Comparison of ENCODE assay signal across 27 cellular contexts in genomic region chr1:17197696-17198095, GRCh38. TPM values are rescaled to one million over a fixed set of nuclear protein-coding genes. Genes with fewer than 3 reads are reported as not detected.
DNase-seq lines count a peak whose midpoint lies in the region; ATAC-seq and TF ChIP-seq lines count a peak whose summit lies in the region.
"Had no signal": no experiment of that assay in that cellular context is flagged by ENCODE, and none has a peak within 500 bp of the region (broad histone marks: within the 10 kb centered on the region; RNA-seq: fewer than 3 reads in every experiment).

No MANE protein-coding gene starts in this region.

- no peak overlapping the region for H3K56ac ChIP-seq in IMR-90 (ENCODE audit: extremely low read depth, insufficient read depth, low read length)

- H3K4me1 Mint-ChIP-seq in activated CD4-positive, alpha-beta memory T cell treated with anti-CD3 and anti-CD28 coated beads for 36 hours (ENCODE audit: low read depth): peaks cover 33% of the 10 kb centered on the region
- H3K4me1 Mint-ChIP-seq in activated CD4-positive, alpha-beta memory T cell treated with anti-CD3 and anti-CD28 coated beads, Interleukin-2, amount 10 ng/mL, durations not matched to agents 7 days and 5 days: peaks cover 18% of the 10 kb centered on the region
- H3K4me1 Mint-ChIP-seq in endodermal cell: peaks cover 14% of the 10 kb centered on the region
- H3K4me1 Mint-ChIP-seq in osteocyte (ENCODE audit: unreplicated experiment): peaks cover 47% of the 10 kb centered on the region
- H3K4me1 Mint-ChIP-seq in T-cell: peaks cover 21 to 26% (median 24%) of the 10 kb centered on the region in 3 donors

- no peak for TF ChIP-seq RAD21 in IMR-90 (IDR thresholded peaks at IDR 0.05; ENCODE audit: low read length)

- no peak overlapping the region for H3K4me3 Mint-ChIP-seq in activated CD4-positive, alpha-beta memory T cell treated with anti-CD3 and anti-CD28 coated beads for 36 hours
- H3K4me3 Mint-ChIP-seq in activated CD4-positive, alpha-beta memory T cell treated with anti-CD3 and anti-CD28 coated beads, Interleukin-2, amount 10 ng/mL, durations not matched to agents 7 days and 5 days: no peak overlapping the region
- H3K4me3 Mint-ChIP-seq in endodermal cell: no peak overlapping the region
- H3K4me3 Mint-ChIP-seq in osteocyte (ENCODE audit: unreplicated experiment): no peak overlapping the region
- no peak overlapping the region for H3K4me3 Mint-ChIP-seq in T-cell
- H3K4me3 Mint-ChIP-seq: CD4-positive, alpha-beta memory T cell; GM23338; IgD-negative memory B cell had no signal

- no peaks in the 10 kb centered on the region for H3K9me3 Mint-ChIP-seq in activated CD4-positive, alpha-beta memory T cell treated with anti-CD3 and anti-CD28 coated beads for 36 hours
- no peaks in the 10 kb centered on the region for H3K9me3 Mint-ChIP-seq in activated CD4-positive, alpha-beta memory T cell treated with anti-CD3 and anti-CD28 coated beads, Interleukin-2, amount 10 ng/mL, durations not matched to agents 7 days and 5 days
- H3K9me3 Mint-ChIP-seq in endodermal cell (no peaks in the 10 kb centered on the region), osteocyte (ENCODE audit: unreplicated experiment) (no peaks in the 10 kb centered on the region), T-cell (no peaks in the 10 kb centered on the region)
- H3K9me3 Mint-ChIP-seq: CD4-positive, alpha-beta memory T cell; GM23338; IgD-negative memory B cell had no signal

- H3K9ac ChIP-seq in IMR-90 (ENCODE audit: low read depth, low read length) (no peak overlapping the region), endodermal cell (ENCODE audit: extremely low read depth, low read length, poor library complexity, severe bottlenecking) (no peak overlapping the region)
- H3K9ac ChIP-seq: BLaER1 had no signal

- H3K27me3 ChIP-seq in IMR-90 (ENCODE audit: control insufficient read depth, insufficient read depth, low read length): no peaks in the 10 kb centered on the region; the same call in 1 of the 2 replicates
- no peaks in the 10 kb centered on the region for H3K27me3 ChIP-seq in endodermal cell (ENCODE audit: control insufficient read depth, insufficient read depth, low read length, poor library complexity, severe bottlenecking)
- H3K27me3 ChIP-seq: BLaER1 had no signal

- no peak overlapping the region for H3K4me3 ChIP-seq in IMR-90 (ENCODE audit: insufficient read depth, low read depth, low read length)
- H3K4me3 ChIP-seq in endodermal cell (ENCODE audit: low read length): no peak overlapping the region
- H3K4me3 ChIP-seq: BLaER1, GM12878, GM23338 had no signal

- in situ Hi-C loops in IMR-90 (cut with MboI; ENCODE audit: low sequenced_read_pairs): no loop called here

- no peak overlapping the region for H2BK5ac ChIP-seq in IMR-90 (ENCODE audit: low read depth, low read length, poor library complexity, severe bottlenecking)

- ATAC-seq in IMR-90 (ENCODE audit: low read depth) (no peak), T-cell (replicated peaks in 1 of 4) (no peak)
- ATAC-seq: GM12878, GM23338, HCT116 had no signal

- CTCF ChIA-PET in activated CD4-positive, alpha-beta memory T cell treated with anti-CD3 and anti-CD28 coated beads for 36 hours (lab: Charles Lee): no interaction called here
- CTCF ChIA-PET in activated CD4-positive, alpha-beta memory T cell treated with anti-CD3 and anti-CD28 coated beads, Interleukin-2, amount 10 ng/mL, durations not matched to agents 7 days and 5 days (lab: Charles Lee): no interaction called here
- CTCF ChIA-PET in IMR-90 (lab: Yijun Ruan, JAX) (no interaction called here), T-cell (lab: Charles Lee) (no interaction called here)

- peaks cover 2% of the 10 kb centered on the region for H3K27me3 Mint-ChIP-seq in activated CD4-positive, alpha-beta memory T cell treated with anti-CD3 and anti-CD28 coated beads for 36 hours
- peaks cover 5% of the 10 kb centered on the region for H3K27me3 Mint-ChIP-seq in activated CD4-positive, alpha-beta memory T cell treated with anti-CD3 and anti-CD28 coated beads, Interleukin-2, amount 10 ng/mL, durations not matched to agents 7 days and 5 days
- H3K27me3 Mint-ChIP-seq in endodermal cell (ENCODE audit: insufficient read depth) (peaks cover 16% of the 10 kb centered on the region), osteocyte (ENCODE audit: unreplicated experiment) (no peaks in the 10 kb centered on the region), T-cell (peaks cover 4 to 5% of the 10 kb centered on the region in 2 donors)
- H3K27me3 Mint-ChIP-seq: IgD-negative memory B cell had no signal

- no peaks in the 10 kb centered on the region for H3K36me3 ChIP-seq in IMR-90 (ENCODE audit: control insufficient read depth, insufficient read depth, low read length)
- H3K36me3 ChIP-seq in endodermal cell (ENCODE audit: control insufficient read depth, insufficient read depth, low read length): no peaks in the 10 kb centered on the region
- H3K36me3 ChIP-seq: BLaER1 had no signal

- H3K27ac ChIP-seq in IMR-90 (ENCODE audit: insufficient read depth, low read length) (no peak overlapping the region), endodermal cell (ENCODE audit: low read depth, low read length) (no peak overlapping the region)
- H3K27ac ChIP-seq: 22Rv1, BLaER1 had no signal

- no peak overlapping the region for H3K4me2 ChIP-seq in IMR-90 (ENCODE audit: low read depth, low read length)
- H3K4me2 ChIP-seq: BLaER1, GM23338 had no signal

- H3K27ac Mint-ChIP-seq in activated CD4-positive, alpha-beta memory T cell treated with anti-CD3 and anti-CD28 coated beads for 36 hours: no peak overlapping the region
- H3K27ac Mint-ChIP-seq in activated CD4-positive, alpha-beta memory T cell treated with anti-CD3 and anti-CD28 coated beads, Interleukin-2, amount 10 ng/mL, durations not matched to agents 7 days and 5 days: no peak overlapping the region
- no peak overlapping the region for H3K27ac Mint-ChIP-seq in endodermal cell
- H3K27ac Mint-ChIP-seq in osteocyte (ENCODE audit: unreplicated experiment): no peak overlapping the region
- no peak overlapping the region for H3K27ac Mint-ChIP-seq in T-cell
- H3K27ac Mint-ChIP-seq: GM23338, IgD-negative memory B cell had no signal

- no peaks in the 10 kb centered on the region for H3K79me1 ChIP-seq in IMR-90 (ENCODE audit: low read depth in 1 of 2, low read length in 2 of 2)

- peaks cover 5% of the 10 kb centered on the region for H3K4me1 ChIP-seq in IMR-90 (ENCODE audit: control insufficient read depth, insufficient read depth, low read length)
- H3K4me1 ChIP-seq in endodermal cell (ENCODE audit: control insufficient read depth, insufficient read depth, low read length): peaks cover 14% of the 10 kb centered on the region

- no CpG with 5 or more reads among the region's 7 CpGs for WGBS in IMR-90 (ENCODE audit: extremely low coverage in 2 of 2, insufficient read length in 1 of 2), 2 experiments
- WGBS in endodermal cell (ENCODE audit: insufficient coverage in 1 of 2, insufficient read length in 1 of 2), 2 experiments: 83 to 95% methylated on average over 6 to 7 of the region's 7 CpGs

- TF ChIP-seq CTCF in IMR-90 (conservative IDR thresholded peaks at IDR 0.05; ENCODE audit: low read depth, low read length) (no peak), endodermal cell (conservative IDR thresholded peaks at IDR 0.05) (no peak), osteocyte (IDR thresholded peaks at IDR 0.05) (no peak)

- TF ChIP-seq POLR2A in IMR-90 (IDR thresholded peaks at IDR 0.05; ENCODE audit: low read depth, low read length): no peak

- no peaks in the 10 kb centered on the region for H4K20me1 ChIP-seq in IMR-90 (ENCODE audit: insufficient read depth, low read length)
- H4K20me1 ChIP-seq: BLaER1 had no signal

- peak overlapping the region; percentile 36; the same call in 1 of the 2 replicates for H2AK5ac ChIP-seq in IMR-90 (ENCODE audit: low read depth, low read length)

- dilution Hi-C loops in IMR-90 (cut with HindIII; ENCODE audit: low sequenced_read_pairs, unreplicated experiment): no loop called here

- H2BK120ac ChIP-seq in IMR-90 (ENCODE audit: low read depth, low read length): no peak overlapping the region

- H3K36me3 Mint-ChIP-seq in activated CD4-positive, alpha-beta memory T cell treated with anti-CD3 and anti-CD28 coated beads for 36 hours: no peaks in the 10 kb centered on the region
- H3K36me3 Mint-ChIP-seq in activated CD4-positive, alpha-beta memory T cell treated with anti-CD3 and anti-CD28 coated beads, Interleukin-2, amount 10 ng/mL, durations not matched to agents 7 days and 5 days (ENCODE audit: low read depth): no peaks in the 10 kb centered on the region
- H3K36me3 Mint-ChIP-seq in endodermal cell (ENCODE audit: low read depth) (no peaks in the 10 kb centered on the region), osteocyte (ENCODE audit: unreplicated experiment) (no peaks in the 10 kb centered on the region), T-cell (no peaks in the 10 kb centered on the region)
- H3K36me3 Mint-ChIP-seq: IgD-negative memory B cell had no signal

- H3K9me3 ChIP-seq in IMR-90 (ENCODE audit: control insufficient read depth, insufficient read depth, low read length): no peaks in the 10 kb centered on the region
- H3K9me3 ChIP-seq in endodermal cell (ENCODE audit: control insufficient read depth, low read length): no peaks in the 10 kb centered on the region
- H3K9me3 ChIP-seq: BLaER1, Caco-2 had no signal

- H2BK15ac ChIP-seq in IMR-90 (ENCODE audit: low read depth, low read length): no peak overlapping the region

- H2AFZ ChIP-seq in IMR-90 (replicated peaks; ENCODE audit: low read length, poor library complexity): no peak overlapping the region
- H2AFZ ChIP-seq: GM23338 had no signal

- no peak overlapping the region for H4K5ac ChIP-seq in IMR-90 (ENCODE audit: low read depth, low read length)

- DNase-seq in activated CD4-positive, alpha-beta memory T cell treated with anti-CD3 and anti-CD28 coated beads for 36 hours: peak; percentile 4
- no peak for DNase-seq in activated CD4-positive, alpha-beta memory T cell treated with anti-CD3 and anti-CD28 coated beads, Interleukin-2, amount 10 ng/mL, durations not matched to agents 7 days and 5 days
- DNase-seq in IMR-90: no peak
- peak; percentile 39 for DNase-seq in endodermal cell
- DNase-seq in osteocyte (ENCODE audit: extremely low spot score, unreplicated experiment): peak; percentile 23
- no peak for DNase-seq in T-cell
- DNase-seq in activated gamma-delta T cell treated with Interleukin-2 at 50 U/mL for 16 hours: no peak
- DNase-seq in NCI-H2171 treated with DMSO at 0.1 percent for 48 hours (lab: John Stamatoyannopoulos, UW): no peak
- DNase-seq: ACHN; Caco-2; CD4-positive, alpha-beta memory T cell; DMS 273 treated with DMSO at 0.1 percent for 48 hours; DMS79 treated with DMSO at 0.1 percent for 48 hours; NCI-H1105; NCI-H146; NCI-H2029; NCI-H226; NCI-H524; NCI-H774; RPMI8226; SIG-M5 had no signal

- POLR2A ChIA-PET in activated CD4-positive, alpha-beta memory T cell treated with anti-CD3 and anti-CD28 coated beads for 36 hours (lab: Charles Lee): no interaction called here
- POLR2A ChIA-PET in activated CD4-positive, alpha-beta memory T cell treated with anti-CD3 and anti-CD28 coated beads, Interleukin-2, amount 10 ng/mL, durations not matched to agents 7 days and 5 days (lab: Charles Lee): no interaction called here
- POLR2A ChIA-PET in IMR-90 (lab: Charles Lee; ENCODE audit: unreplicated experiment) (no interaction called here), T-cell (lab: Charles Lee) (no interaction called here)

- H3K4ac ChIP-seq in IMR-90 (ENCODE audit: low read depth, low read length): no peak overlapping the region

- no peak overlapping the region for H3K23ac ChIP-seq in IMR-90 (ENCODE audit: low read depth, low read length)

- intact Hi-C loops in activated CD4-positive, alpha-beta memory T cell treated with anti-CD3 and anti-CD28 coated beads for 36 hours (cut with micrococcal nuclease): no loop called here
- intact Hi-C loops in IMR-90 (cut with micrococcal nuclease): no loop called here

- no peak overlapping the region for H4K8ac ChIP-seq in IMR-90 (ENCODE audit: low read depth in 2 of 2, low read length in 2 of 2)

- no TSS peak for BruUV-seq in IMR-90 (replicated peaks; lab: Mats Ljungman, UMichigan)

- no peak overlapping the region for H2BK20ac ChIP-seq in IMR-90 (ENCODE audit: low read depth, low read length)

- peaks cover 7% of the 10 kb centered on the region for H3K9me1 ChIP-seq in IMR-90 (ENCODE audit: insufficient read depth, low read length)

- H4K91ac ChIP-seq in IMR-90 (ENCODE audit: insufficient read depth, low read depth, low read length): no peak overlapping the region

- H3K14ac ChIP-seq in IMR-90 (replicated peaks; ENCODE audit: low read depth, low read length): no peak overlapping the region

- H3K18ac ChIP-seq in IMR-90 (ENCODE audit: low read depth, low read length): no peak overlapping the region

- no peak overlapping the region for H2AK9ac ChIP-seq in IMR-90 (replicated peaks; ENCODE audit: low read depth, low read length, poor library complexity)

RNA-seq across cellular contexts. Expression of gene PADI1, which starts 7.2 kb away (rescaled TPM):
- total RNA-seq in activated CD4-positive, alpha-beta memory T cell treated with anti-CD3 and anti-CD28 coated beads for 36 hours: not detected
- total RNA-seq in activated CD4-positive, alpha-beta memory T cell treated with anti-CD3 and anti-CD28 coated beads, Interleukin-2, amount 10 ng/mL, durations not matched to agents 7 days and 5 days: not detected
- not detected in 2 replicates for total RNA-seq in IMR-90 (2012; rRNA removed)
- 0.13 and 0.17 TPM in 2 replicates for polyA plus RNA-seq in IMR-90 (2012; rRNA removed)
- polyA plus RNA-seq in IMR-90 (2012; cell fraction: cytosol; rRNA removed): 0.04 TPM in 1 of 2 replicates, not detected in the other
- 0.14 and 0.21 TPM in 2 replicates for polyA plus RNA-seq in IMR-90 (2012; cell fraction: nucleus; rRNA removed; ENCODE audit: low replicate concordance)
- under 1 TPM in 1 of 2 donors, not detected in 1; 0.13 TPM for total RNA-seq in endodermal cell
- polyA plus RNA-seq in endodermal cell (2013, experiment 1 of 2): 0.07 TPM
- not detected for polyA plus RNA-seq in endodermal cell (2013, experiment 2 of 2)
- 1.2 and 1.7 TPM in 2 replicates for total RNA-seq in osteocyte
- total RNA-seq in T-cell: not detected
- total RNA-seq: Caco-2; CD4-positive, alpha-beta memory T cell; GM12878 had no signal
- polyA plus RNA-seq: CD4-positive, alpha-beta memory T cell; IgD-negative memory B cell had no signal

RNA-seq across cellular contexts. Expression of gene PADI3, which starts 51.2 kb away (rescaled TPM):
- total RNA-seq in activated CD4-positive, alpha-beta memory T cell treated with anti-CD3 and anti-CD28 coated beads for 36 hours: not detected
- total RNA-seq in activated CD4-positive, alpha-beta memory T cell treated with anti-CD3 and anti-CD28 coated beads, Interleukin-2, amount 10 ng/mL, durations not matched to agents 7 days and 5 days: not detected
- total RNA-seq in IMR-90 (2012; rRNA removed): not detected in 2 replicates
- not detected in 2 replicates for polyA plus RNA-seq in IMR-90 (2012; rRNA removed)
- not detected in 2 replicates for polyA plus RNA-seq in IMR-90 (2012; cell fraction: cytosol; rRNA removed)
- 0.01 and 0.03 TPM in 2 replicates for polyA plus RNA-seq in IMR-90 (2012; cell fraction: nucleus; rRNA removed; ENCODE audit: low replicate concordance)
- under 1 TPM; 0.29 to 0.33 TPM for total RNA-seq in endodermal cell
- 0.61 TPM for polyA plus RNA-seq in endodermal cell (2013, experiment 1 of 2)
- 0.70 TPM for polyA plus RNA-seq in endodermal cell (2013, experiment 2 of 2)
- total RNA-seq in osteocyte: 0.39 and 0.73 TPM in 2 replicates
- not detected for total RNA-seq in T-cell
- total RNA-seq: Caco-2; CD4-positive, alpha-beta memory T cell; GM12878 had no signal
- polyA plus RNA-seq: CD4-positive, alpha-beta memory T cell; IgD-negative memory B cell had no signal

Comparison
In these comparisons a context has a peak if more than half of its experiments do, and no peak if none do; other contexts are left out.
1. DNase-seq: peak in activated CD4-positive, alpha-beta memory T cell treated with anti-CD3 and anti-CD28 coated beads for 36 hours (single experiment), endodermal cell (single experiment) and osteocyte (single experiment); none in activated CD4-positive, alpha-beta memory T cell treated with anti-CD3 and anti-CD28 coated beads, Interleukin-2, amount 10 ng/mL, durations not matched to agents 7 days and 5 days (single experiment), IMR-90 (single experiment), T-cell (0 of 34), activated gamma-delta T cell treated with Interleukin-2 at 50 U/mL for 16 hours (single experiment) and NCI-H2171 treated with DMSO at 0.1 percent for 48 hours (single experiment).